Comparison of ENCODE assay signal across 1 cellular context in genomic region chr19:1605236-1606137, GRCh38.
TF ChIP-seq lines count a peak whose summit lies in the region.

TSS of gene UQCR11 (minus strand) at chr19:1605462. CDS start at chr19:1605409, 53 bp downstream.

TF ChIP-seq in K562, 482 proteins besides CTCF, POLR2A, EP300 and RAD21 (continued from another document and continues in another):
- TF ChIP-seq TOE1 (IDR thresholded peaks at IDR 0.05; ENCODE audit: borderline replicate concordance) (peak; percentile 64; the same call in 1 of the 2 replicates), TOE1 (CRISPR knock-in tag; IDR thresholded peaks at IDR 0.05; ENCODE audit: borderline replicate concordance, low read depth) (no peak), ATF1 (CRISPR knock-in tag; IDR thresholded peaks at IDR 0.05) (no peak), ATF1 (tag; IDR thresholded peaks at IDR 0.05) (0 out of 2 replicates have a peak, but pooled peaks have one; percentile 44), NRF1 (conservative IDR thresholded peaks at IDR 0.05 in 1 of 2, IDR thresholded peaks at IDR 0.05 in 1 of 2) (peak; percentile 95 to 96), SMARCC2 (IDR thresholded peaks at IDR 0.05; ENCODE audit: low read depth) (peak; percentile 64; the same call in 1 of the 2 replicates), NKRF (IDR thresholded peaks at IDR 0.05; ENCODE audit: borderline replicate concordance) (peak; percentile 98), RBM39 (optimal IDR thresholded peaks at IDR 0.05; ENCODE audit: low read depth, low read length) (peak; percentile 29), ZNF232 (CRISPR knock-in tag; IDR thresholded peaks at IDR 0.05) (no peak), E2F5 (CRISPR knock-in tag; IDR thresholded peaks at IDR 0.05) (0 out of 2 replicates have a peak, but pooled peaks have one; percentile 10), NEUROD1 (IDR thresholded peaks at IDR 0.05; ENCODE audit: borderline replicate concordance, low read depth, low read length, partially characterized antibody) (no peak), NUFIP1 (IDR thresholded peaks at IDR 0.05; ENCODE audit: partially characterized antibody) (no peak), ZNF395 (CRISPR knock-in tag; IDR thresholded peaks at IDR 0.05) (peak; percentile 61; the same call in 1 of the 2 replicates), HLTF (IDR thresholded peaks at IDR 0.05) (peak; percentile 91; the same call in 1 of the 2 replicates), BMI1 (IDR thresholded peaks at IDR 0.05; ENCODE audit: low read length) (no peak), FIP1L1 (IDR thresholded peaks at IDR 0.05; ENCODE audit: low read depth, low read length, poor library complexity, severe bottlenecking) (peak; percentile 26), ZEB2 (IDR thresholded peaks at IDR 0.05) (0 out of 2 replicates have a peak, but pooled peaks have one; percentile 36), CHD1 (IDR thresholded peaks at IDR 0.05; ENCODE audit: low read length) (peak; percentile 80), PHF21A (IDR thresholded peaks at IDR 0.05; ENCODE audit: borderline replicate concordance, low read depth) (peak; percentile 71; the same call in 1 of the 2 replicates), CBX3 (IDR thresholded peaks at IDR 0.05; ENCODE audit: borderline replicate concordance in 1 of 2, low read length in 2 of 2) (peak in 1 of 2 experiments; percentile 71; a peak in 1 of 3 replicates), CBFA2T2 (conservative IDR thresholded peaks at IDR 0.05) (peak; percentile 55), MGA (IDR thresholded peaks at IDR 0.05) (peak; percentile 51; the same call in 1 of the 2 replicates), MTA3 (IDR thresholded peaks at IDR 0.05; ENCODE audit: borderline replicate concordance) (peak; percentile 55; the same call in 1 of the 2 replicates), ZNF511 (CRISPR knock-in tag; IDR thresholded peaks at IDR 0.05) (0 out of 2 replicates have a peak, but pooled peaks have one; percentile 13)
- TF ChIP-seq, protein P1, sequence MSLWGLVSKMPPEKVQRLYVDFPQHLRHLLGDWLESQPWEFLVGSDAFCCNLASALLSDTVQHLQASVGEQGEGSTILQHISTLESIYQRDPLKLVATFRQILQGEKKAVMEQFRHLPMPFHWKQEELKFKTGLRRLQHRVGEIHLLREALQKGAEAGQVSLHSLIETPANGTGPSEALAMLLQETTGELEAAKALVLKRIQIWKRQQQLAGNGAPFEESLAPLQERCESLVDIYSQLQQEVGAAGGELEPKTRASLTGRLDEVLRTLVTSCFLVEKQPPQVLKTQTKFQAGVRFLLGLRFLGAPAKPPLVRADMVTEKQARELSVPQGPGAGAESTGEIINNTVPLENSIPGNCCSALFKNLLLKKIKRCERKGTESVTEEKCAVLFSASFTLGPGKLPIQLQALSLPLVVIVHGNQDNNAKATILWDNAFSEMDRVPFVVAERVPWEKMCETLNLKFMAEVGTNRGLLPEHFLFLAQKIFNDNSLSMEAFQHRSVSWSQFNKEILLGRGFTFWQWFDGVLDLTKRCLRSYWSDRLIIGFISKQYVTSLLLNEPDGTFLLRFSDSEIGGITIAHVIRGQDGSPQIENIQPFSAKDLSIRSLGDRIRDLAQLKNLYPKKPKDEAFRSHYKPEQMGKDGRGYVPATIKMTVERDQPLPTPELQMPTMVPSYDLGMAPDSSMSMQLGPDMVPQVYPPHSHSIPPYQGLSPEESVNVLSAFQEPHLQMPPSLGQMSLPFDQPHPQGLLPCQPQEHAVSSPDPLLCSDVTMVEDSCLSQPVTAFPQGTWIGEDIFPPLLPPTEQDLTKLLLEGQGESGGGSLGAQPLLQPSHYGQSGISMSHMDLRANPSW (CRISPR knock-in tag; IDR thresholded peaks at IDR 0.05) = peak; percentile 68; the same call in 1 of the 2 replicates
- TF ChIP-seq, protein P2, sequence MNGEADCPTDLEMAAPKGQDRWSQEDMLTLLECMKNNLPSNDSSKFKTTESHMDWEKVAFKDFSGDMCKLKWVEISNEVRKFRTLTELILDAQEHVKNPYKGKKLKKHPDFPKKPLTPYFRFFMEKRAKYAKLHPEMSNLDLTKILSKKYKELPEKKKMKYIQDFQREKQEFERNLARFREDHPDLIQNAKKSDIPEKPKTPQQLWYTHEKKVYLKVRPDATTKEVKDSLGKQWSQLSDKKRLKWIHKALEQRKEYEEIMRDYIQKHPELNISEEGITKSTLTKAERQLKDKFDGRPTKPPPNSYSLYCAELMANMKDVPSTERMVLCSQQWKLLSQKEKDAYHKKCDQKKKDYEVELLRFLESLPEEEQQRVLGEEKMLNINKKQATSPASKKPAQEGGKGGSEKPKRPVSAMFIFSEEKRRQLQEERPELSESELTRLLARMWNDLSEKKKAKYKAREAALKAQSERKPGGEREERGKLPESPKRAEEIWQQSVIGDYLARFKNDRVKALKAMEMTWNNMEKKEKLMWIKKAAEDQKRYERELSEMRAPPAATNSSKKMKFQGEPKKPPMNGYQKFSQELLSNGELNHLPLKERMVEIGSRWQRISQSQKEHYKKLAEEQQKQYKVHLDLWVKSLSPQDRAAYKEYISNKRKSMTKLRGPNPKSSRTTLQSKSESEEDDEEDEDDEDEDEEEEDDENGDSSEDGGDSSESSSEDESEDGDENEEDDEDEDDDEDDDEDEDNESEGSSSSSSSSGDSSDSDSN (IDR thresholded peaks at IDR 0.05; ENCODE audit: borderline replicate concordance in 1 of 2, low read depth in 2 of 2, low read length in 2 of 2) = peak; percentile 80 to 96; a peak in 3 of 4 replicates
- TF ChIP-seq, protein P3, sequence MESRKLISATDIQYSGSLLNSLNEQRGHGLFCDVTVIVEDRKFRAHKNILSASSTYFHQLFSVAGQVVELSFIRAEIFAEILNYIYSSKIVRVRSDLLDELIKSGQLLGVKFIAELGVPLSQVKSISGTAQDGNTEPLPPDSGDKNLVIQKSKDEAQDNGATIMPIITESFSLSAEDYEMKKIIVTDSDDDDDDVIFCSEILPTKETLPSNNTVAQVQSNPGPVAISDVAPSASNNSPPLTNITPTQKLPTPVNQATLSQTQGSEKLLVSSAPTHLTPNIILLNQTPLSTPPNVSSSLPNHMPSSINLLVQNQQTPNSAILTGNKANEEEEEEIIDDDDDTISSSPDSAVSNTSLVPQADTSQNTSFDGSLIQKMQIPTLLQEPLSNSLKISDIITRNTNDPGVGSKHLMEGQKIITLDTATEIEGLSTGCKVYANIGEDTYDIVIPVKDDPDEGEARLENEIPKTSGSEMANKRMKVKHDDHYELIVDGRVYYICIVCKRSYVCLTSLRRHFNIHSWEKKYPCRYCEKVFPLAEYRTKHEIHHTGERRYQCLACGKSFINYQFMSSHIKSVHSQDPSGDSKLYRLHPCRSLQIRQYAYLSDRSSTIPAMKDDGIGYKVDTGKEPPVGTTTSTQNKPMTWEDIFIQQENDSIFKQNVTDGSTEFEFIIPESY (CRISPR knock-in tag; IDR thresholded peaks at IDR 0.05) = peak; percentile 85
